2 cellular contexts compared by ENCODE assay signal in the genomic region with DNA sequence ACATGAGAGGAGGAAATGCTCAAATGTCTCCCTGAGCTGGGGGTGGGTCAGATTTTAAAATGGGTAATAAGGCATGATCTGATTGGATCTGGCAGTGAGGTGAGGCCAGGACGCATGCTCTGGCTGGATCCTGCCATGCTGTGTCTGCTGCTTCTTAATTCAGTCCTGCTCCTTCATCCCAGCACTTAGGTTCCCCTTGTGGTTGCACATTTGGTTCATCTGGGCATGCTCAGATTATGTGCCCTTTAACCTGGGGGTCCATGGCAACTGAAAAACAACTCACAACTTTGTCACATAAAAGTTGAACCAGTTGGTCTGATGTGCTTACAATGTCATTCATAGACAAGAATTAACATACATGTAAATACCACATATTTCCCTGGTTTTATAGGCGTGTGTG.
TF ChIP-seq lines count a peak whose summit lies in the region.

No MANE protein-coding gene starts in this region.

TF ChIP-seq in HCT116, 20 proteins besides CTCF, POLR2A, EP300 and RAD21:
- no peak for TF ChIP-seq EZH2phosphoT487 (IDR thresholded peaks at IDR 0.05; ENCODE audit: borderline replicate concordance)
- no peak for TF ChIP-seq JUND (IDR thresholded peaks at IDR 0.05)
- no peak for TF ChIP-seq ZNF274 (IDR thresholded peaks at IDR 0.05; ENCODE audit: low read depth, low read length)
- no peak for TF ChIP-seq SP1 (IDR thresholded peaks at IDR 0.05; ENCODE audit: low read depth)
- TF ChIP-seq MAX (IDR thresholded peaks at IDR 0.05), result no peak
- no peak for TF ChIP-seq CEBPB (IDR thresholded peaks at IDR 0.05; ENCODE audit: low read depth)
- no peak for TF ChIP-seq FOSL1 (IDR thresholded peaks at IDR 0.05; ENCODE audit: low read depth)
- TF ChIP-seq YY1 (IDR thresholded peaks at IDR 0.05; ENCODE audit: extremely low read depth, insufficient replicate concordance, low read depth, low read length), result no peak
- no peak for TF ChIP-seq EZH2 (IDR thresholded peaks at IDR 0.05)
- TF ChIP-seq, protein P1, sequence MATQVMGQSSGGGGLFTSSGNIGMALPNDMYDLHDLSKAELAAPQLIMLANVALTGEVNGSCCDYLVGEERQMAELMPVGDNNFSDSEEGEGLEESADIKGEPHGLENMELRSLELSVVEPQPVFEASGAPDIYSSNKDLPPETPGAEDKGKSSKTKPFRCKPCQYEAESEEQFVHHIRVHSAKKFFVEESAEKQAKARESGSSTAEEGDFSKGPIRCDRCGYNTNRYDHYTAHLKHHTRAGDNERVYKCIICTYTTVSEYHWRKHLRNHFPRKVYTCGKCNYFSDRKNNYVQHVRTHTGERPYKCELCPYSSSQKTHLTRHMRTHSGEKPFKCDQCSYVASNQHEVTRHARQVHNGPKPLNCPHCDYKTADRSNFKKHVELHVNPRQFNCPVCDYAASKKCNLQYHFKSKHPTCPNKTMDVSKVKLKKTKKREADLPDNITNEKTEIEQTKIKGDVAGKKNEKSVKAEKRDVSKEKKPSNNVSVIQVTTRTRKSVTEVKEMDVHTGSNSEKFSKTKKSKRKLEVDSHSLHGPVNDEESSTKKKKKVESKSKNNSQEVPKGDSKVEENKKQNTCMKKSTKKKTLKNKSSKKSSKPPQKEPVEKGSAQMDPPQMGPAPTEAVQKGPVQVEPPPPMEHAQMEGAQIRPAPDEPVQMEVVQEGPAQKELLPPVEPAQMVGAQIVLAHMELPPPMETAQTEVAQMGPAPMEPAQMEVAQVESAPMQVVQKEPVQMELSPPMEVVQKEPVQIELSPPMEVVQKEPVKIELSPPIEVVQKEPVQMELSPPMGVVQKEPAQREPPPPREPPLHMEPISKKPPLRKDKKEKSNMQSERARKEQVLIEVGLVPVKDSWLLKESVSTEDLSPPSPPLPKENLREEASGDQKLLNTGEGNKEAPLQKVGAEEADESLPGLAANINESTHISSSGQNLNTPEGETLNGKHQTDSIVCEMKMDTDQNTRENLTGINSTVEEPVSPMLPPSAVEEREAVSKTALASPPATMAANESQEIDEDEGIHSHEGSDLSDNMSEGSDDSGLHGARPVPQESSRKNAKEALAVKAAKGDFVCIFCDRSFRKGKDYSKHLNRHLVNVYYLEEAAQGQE (IDR thresholded peaks at IDR 0.05; ENCODE audit: low read depth), result no peak
- TF ChIP-seq ZBTB33 (IDR thresholded peaks at IDR 0.05; ENCODE audit: extremely low read depth, insufficient replicate concordance, low read length), result no peak
- no peak for TF ChIP-seq ELF1 (IDR thresholded peaks at IDR 0.05; ENCODE audit: borderline replicate concordance, low read depth)
- TF ChIP-seq ZFX (IDR thresholded peaks at IDR 0.05), result no peak
- TF ChIP-seq POLR2AphosphoS5 (IDR thresholded peaks at IDR 0.05; ENCODE audit: low read depth, low read length), result no peak
- TF ChIP-seq EGR1 (IDR thresholded peaks at IDR 0.05; ENCODE audit: low read depth), result no peak
- no peak for TF ChIP-seq CBX3 (IDR thresholded peaks at IDR 0.05; ENCODE audit: low read depth)

TF ChIP-seq in K562, 482 proteins besides CTCF, POLR2A, EP300 and RAD21 (continues in another document):
- TF ChIP-seq MYC (IDR thresholded peaks at IDR 0.05; ENCODE audit: low read depth, low read length), result 0 out of 2 replicates have a peak, but pooled peaks have one; percentile 31
- TF ChIP-seq MYC (CRISPR knock-in tag; IDR thresholded peaks at IDR 0.05; ENCODE audit: borderline replicate concordance, low read depth), result no peak
- peak; percentile 30; the same call in 1 of the 2 replicates for TF ChIP-seq FOXJ3 (CRISPR knock-in tag; IDR thresholded peaks at IDR 0.05)
- TF ChIP-seq NR2C2 (CRISPR knock-in tag; IDR thresholded peaks at IDR 0.05), result no peak
- TF ChIP-seq NR2C2 (tag; IDR thresholded peaks at IDR 0.05), result peak; percentile 92
- peak; percentile 35; the same call in 1 of the 2 replicates for TF ChIP-seq L3MBTL2 (IDR thresholded peaks at IDR 0.05)
- peak; percentile 84 to 87 for TF ChIP-seq NRF1 (conservative IDR thresholded peaks at IDR 0.05 in 1 of 2, IDR thresholded peaks at IDR 0.05 in 1 of 2)
- TF ChIP-seq RFX1 (IDR thresholded peaks at IDR 0.05), result peak; percentile 63
- TF ChIP-seq, protein P2, sequence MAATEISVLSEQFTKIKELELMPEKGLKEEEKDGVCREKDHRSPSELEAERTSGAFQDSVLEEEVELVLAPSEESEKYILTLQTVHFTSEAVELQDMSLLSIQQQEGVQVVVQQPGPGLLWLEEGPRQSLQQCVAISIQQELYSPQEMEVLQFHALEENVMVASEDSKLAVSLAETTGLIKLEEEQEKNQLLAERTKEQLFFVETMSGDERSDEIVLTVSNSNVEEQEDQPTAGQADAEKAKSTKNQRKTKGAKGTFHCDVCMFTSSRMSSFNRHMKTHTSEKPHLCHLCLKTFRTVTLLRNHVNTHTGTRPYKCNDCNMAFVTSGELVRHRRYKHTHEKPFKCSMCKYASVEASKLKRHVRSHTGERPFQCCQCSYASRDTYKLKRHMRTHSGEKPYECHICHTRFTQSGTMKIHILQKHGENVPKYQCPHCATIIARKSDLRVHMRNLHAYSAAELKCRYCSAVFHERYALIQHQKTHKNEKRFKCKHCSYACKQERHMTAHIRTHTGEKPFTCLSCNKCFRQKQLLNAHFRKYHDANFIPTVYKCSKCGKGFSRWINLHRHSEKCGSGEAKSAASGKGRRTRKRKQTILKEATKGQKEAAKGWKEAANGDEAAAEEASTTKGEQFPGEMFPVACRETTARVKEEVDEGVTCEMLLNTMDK (IDR thresholded peaks at IDR 0.05; ENCODE audit: borderline replicate concordance, insufficient read depth, low read depth, low read length, poor library complexity, severe bottlenecking), result peak; percentile 35
- TF ChIP-seq NR2C1 (IDR thresholded peaks at IDR 0.05), result peak; percentile 78
- TF ChIP-seq NR2C1 (tag; IDR thresholded peaks at IDR 0.05), result peak; percentile 94
- TF ChIP-seq NFYB (IDR thresholded peaks at IDR 0.05; ENCODE audit: extremely low read depth, insufficient read length), result no peak
- no peak for TF ChIP-seq CHAMP1 (IDR thresholded peaks at IDR 0.05)
- TF ChIP-seq TSC22D4 (tag; IDR thresholded peaks at IDR 0.05), result no peak
- no peak for TF ChIP-seq ZNF174 (CRISPR knock-in tag; IDR thresholded peaks at IDR 0.05)
- TF ChIP-seq BHLHE40 (IDR thresholded peaks at IDR 0.05; ENCODE audit: low read length), result no peak
- TF ChIP-seq, protein P3, sequence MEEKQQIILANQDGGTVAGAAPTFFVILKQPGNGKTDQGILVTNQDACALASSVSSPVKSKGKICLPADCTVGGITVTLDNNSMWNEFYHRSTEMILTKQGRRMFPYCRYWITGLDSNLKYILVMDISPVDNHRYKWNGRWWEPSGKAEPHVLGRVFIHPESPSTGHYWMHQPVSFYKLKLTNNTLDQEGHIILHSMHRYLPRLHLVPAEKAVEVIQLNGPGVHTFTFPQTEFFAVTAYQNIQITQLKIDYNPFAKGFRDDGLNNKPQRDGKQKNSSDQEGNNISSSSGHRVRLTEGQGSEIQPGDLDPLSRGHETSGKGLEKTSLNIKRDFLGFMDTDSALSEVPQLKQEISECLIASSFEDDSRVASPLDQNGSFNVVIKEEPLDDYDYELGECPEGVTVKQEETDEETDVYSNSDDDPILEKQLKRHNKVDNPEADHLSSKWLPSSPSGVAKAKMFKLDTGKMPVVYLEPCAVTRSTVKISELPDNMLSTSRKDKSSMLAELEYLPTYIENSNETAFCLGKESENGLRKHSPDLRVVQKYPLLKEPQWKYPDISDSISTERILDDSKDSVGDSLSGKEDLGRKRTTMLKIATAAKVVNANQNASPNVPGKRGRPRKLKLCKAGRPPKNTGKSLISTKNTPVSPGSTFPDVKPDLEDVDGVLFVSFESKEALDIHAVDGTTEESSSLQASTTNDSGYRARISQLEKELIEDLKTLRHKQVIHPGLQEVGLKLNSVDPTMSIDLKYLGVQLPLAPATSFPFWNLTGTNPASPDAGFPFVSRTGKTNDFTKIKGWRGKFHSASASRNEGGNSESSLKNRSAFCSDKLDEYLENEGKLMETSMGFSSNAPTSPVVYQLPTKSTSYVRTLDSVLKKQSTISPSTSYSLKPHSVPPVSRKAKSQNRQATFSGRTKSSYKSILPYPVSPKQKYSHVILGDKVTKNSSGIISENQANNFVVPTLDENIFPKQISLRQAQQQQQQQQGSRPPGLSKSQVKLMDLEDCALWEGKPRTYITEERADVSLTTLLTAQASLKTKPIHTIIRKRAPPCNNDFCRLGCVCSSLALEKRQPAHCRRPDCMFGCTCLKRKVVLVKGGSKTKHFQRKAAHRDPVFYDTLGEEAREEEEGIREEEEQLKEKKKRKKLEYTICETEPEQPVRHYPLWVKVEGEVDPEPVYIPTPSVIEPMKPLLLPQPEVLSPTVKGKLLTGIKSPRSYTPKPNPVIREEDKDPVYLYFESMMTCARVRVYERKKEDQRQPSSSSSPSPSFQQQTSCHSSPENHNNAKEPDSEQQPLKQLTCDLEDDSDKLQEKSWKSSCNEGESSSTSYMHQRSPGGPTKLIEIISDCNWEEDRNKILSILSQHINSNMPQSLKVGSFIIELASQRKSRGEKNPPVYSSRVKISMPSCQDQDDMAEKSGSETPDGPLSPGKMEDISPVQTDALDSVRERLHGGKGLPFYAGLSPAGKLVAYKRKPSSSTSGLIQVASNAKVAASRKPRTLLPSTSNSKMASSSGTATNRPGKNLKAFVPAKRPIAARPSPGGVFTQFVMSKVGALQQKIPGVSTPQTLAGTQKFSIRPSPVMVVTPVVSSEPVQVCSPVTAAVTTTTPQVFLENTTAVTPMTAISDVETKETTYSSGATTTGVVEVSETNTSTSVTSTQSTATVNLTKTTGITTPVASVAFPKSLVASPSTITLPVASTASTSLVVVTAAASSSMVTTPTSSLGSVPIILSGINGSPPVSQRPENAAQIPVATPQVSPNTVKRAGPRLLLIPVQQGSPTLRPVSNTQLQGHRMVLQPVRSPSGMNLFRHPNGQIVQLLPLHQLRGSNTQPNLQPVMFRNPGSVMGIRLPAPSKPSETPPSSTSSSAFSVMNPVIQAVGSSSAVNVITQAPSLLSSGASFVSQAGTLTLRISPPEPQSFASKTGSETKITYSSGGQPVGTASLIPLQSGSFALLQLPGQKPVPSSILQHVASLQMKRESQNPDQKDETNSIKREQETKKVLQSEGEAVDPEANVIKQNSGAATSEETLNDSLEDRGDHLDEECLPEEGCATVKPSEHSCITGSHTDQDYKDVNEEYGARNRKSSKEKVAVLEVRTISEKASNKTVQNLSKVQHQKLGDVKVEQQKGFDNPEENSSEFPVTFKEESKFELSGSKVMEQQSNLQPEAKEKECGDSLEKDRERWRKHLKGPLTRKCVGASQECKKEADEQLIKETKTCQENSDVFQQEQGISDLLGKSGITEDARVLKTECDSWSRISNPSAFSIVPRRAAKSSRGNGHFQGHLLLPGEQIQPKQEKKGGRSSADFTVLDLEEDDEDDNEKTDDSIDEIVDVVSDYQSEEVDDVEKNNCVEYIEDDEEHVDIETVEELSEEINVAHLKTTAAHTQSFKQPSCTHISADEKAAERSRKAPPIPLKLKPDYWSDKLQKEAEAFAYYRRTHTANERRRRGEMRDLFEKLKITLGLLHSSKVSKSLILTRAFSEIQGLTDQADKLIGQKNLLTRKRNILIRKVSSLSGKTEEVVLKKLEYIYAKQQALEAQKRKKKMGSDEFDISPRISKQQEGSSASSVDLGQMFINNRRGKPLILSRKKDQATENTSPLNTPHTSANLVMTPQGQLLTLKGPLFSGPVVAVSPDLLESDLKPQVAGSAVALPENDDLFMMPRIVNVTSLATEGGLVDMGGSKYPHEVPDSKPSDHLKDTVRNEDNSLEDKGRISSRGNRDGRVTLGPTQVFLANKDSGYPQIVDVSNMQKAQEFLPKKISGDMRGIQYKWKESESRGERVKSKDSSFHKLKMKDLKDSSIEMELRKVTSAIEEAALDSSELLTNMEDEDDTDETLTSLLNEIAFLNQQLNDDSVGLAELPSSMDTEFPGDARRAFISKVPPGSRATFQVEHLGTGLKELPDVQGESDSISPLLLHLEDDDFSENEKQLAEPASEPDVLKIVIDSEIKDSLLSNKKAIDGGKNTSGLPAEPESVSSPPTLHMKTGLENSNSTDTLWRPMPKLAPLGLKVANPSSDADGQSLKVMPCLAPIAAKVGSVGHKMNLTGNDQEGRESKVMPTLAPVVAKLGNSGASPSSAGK (IDR thresholded peaks at IDR 0.05), result peak; percentile 63; the same call in 1 of the 2 replicates
- TF ChIP-seq MYBL2 (IDR thresholded peaks at IDR 0.05; ENCODE audit: low read depth), result peak; percentile 54; the same call in 1 of the 2 replicates
- no peak for TF ChIP-seq MYBL2 (CRISPR knock-in tag; IDR thresholded peaks at IDR 0.05; ENCODE audit: borderline replicate concordance)
- TF ChIP-seq, protein P4, sequence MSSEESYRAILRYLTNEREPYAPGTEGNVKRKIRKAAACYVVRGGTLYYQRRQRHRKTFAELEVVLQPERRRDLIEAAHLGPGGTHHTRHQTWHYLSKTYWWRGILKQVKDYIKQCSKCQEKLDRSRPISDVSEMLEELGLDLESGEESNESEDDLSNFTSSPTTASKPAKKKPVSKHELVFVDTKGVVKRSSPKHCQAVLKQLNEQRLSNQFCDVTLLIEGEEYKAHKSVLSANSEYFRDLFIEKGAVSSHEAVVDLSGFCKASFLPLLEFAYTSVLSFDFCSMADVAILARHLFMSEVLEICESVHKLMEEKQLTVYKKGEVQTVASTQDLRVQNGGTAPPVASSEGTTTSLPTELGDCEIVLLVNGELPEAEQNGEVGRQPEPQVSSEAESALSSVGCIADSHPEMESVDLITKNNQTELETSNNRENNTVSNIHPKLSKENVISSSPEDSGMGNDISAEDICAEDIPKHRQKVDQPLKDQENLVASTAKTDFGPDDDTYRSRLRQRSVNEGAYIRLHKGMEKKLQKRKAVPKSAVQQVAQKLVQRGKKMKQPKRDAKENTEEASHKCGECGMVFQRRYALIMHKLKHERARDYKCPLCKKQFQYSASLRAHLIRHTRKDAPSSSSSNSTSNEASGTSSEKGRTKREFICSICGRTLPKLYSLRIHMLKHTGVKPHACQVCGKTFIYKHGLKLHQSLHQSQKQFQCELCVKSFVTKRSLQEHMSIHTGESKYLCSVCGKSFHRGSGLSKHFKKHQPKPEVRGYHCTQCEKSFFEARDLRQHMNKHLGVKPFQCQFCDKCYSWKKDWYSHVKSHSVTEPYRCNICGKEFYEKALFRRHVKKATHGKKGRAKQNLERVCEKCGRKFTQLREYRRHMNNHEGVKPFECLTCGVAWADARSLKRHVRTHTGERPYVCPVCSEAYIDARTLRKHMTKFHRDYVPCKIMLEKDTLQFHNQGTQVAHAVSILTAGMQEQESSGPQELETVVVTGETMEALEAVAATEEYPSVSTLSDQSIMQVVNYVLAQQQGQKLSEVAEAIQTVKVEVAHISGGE (CRISPR knock-in tag; IDR thresholded peaks at IDR 0.05), result peak in 1 of 3 experiments; percentile 54; a peak in 1 of 6 replicates
- no peak for TF ChIP-seq POLR3A (IDR thresholded peaks at IDR 0.05; ENCODE audit: borderline replicate concordance, extremely low read depth, insufficient read depth, insufficient read length)
- TF ChIP-seq THRAP3 (IDR thresholded peaks at IDR 0.05; ENCODE audit: borderline replicate concordance), result no peak
